In genomic region chr20:7866279-7866678, GRCh38 we compare ENCODE assay signal across 16 cellular contexts.
"Had no signal": no experiment of that assay in that cellular context is flagged by ENCODE, and none has a peak within 500 bp of the region (broad histone marks: within the 10 kb centered on the region; RNA-seq: fewer than 3 reads in every experiment).

No MANE protein-coding gene starts in this region.

- DNase-seq: activated CD4-positive, alpha-beta memory T cell treated with anti-CD3 and anti-CD28 coated beads for 36 hours; activated CD4-positive, CD25-positive, alpha-beta regulatory T cell treated with anti-CD3 and anti-CD28 coated beads, Interleukin-2, amount 50 U/mL, for 72 hours; activated gamma-delta T cell; activated naive CD8-positive, alpha-beta T cell treated with anti-CD3 and anti-CD28 coated beads, Interleukin-2, amount 10 ng/mL, durations not matched to agents 7 days and 5 days; activated T-cell treated with anti-CD3 and anti-CD28 coated beads, Interleukin-2, amount 50 U/mL, for 4 hours; aorta; cortex of kidney; glutamatergic neuron; immature natural killer cell; mammary epithelial cell; ovary; small intestine; SW 1271 had no signal

- H3K4me3 ChIP-seq: ovary, tibial nerve had no signal

- ATAC-seq: activated T-cell treated with anti-CD3 and anti-CD28 coated beads, Interleukin-2, amount 50 U/mL, for 4 hours; natural killer cell treated with Interleukin-12 subunit alpha and Interleukin-12 subunit beta and Interleukin-15 and Interleukin-18, amount 100 ng/mL, for 72 hours had no signal

- H3K27me3 Mint-ChIP-seq: activated CD4-positive, alpha-beta memory T cell treated with anti-CD3 and anti-CD28 coated beads for 36 hours; activated naive CD8-positive, alpha-beta T cell treated with anti-CD3 and anti-CD28 coated beads, Interleukin-2, amount 10 ng/mL, durations not matched to agents 7 days and 5 days had no signal

- H3K27me3 ChIP-seq: ovary, tibial nerve had no signal

- H3K9me3 Mint-ChIP-seq: activated CD4-positive, alpha-beta memory T cell treated with anti-CD3 and anti-CD28 coated beads for 36 hours; activated naive CD8-positive, alpha-beta T cell treated with anti-CD3 and anti-CD28 coated beads, Interleukin-2, amount 10 ng/mL, durations not matched to agents 7 days and 5 days; activated T-cell treated with anti-CD3 and anti-CD28 coated beads, Interleukin-2, amount 50 U/mL, for 4 hours; immature natural killer cell; natural killer cell treated with Interleukin-12 subunit alpha and Interleukin-12 subunit beta and Interleukin-15 and Interleukin-18, amount 100 ng/mL, for 72 hours; T-helper 2 cell treated with Interferon-gamma antibody and Interleukin-4, amounts not matched to agents 5 μg/mL and 100 μg/mL, for 36 hours had no signal

- H3K9me3 ChIP-seq: ovary, tibial nerve had no signal

- H3K27ac Mint-ChIP-seq: activated CD4-positive, alpha-beta memory T cell treated with anti-CD3 and anti-CD28 coated beads for 36 hours; activated naive CD8-positive, alpha-beta T cell treated with anti-CD3 and anti-CD28 coated beads, Interleukin-2, amount 10 ng/mL, durations not matched to agents 7 days and 5 days; immature natural killer cell; natural killer cell treated with Interleukin-12 subunit alpha and Interleukin-12 subunit beta and Interleukin-15 and Interleukin-18, amount 100 ng/mL, for 72 hours; T-helper 2 cell treated with Interferon-gamma antibody and Interleukin-4, amounts not matched to agents 5 μg/mL and 100 μg/mL, for 36 hours had no signal

- H3K36me3 Mint-ChIP-seq: activated CD4-positive, alpha-beta memory T cell treated with anti-CD3 and anti-CD28 coated beads for 36 hours; activated naive CD8-positive, alpha-beta T cell treated with anti-CD3 and anti-CD28 coated beads, Interleukin-2, amount 10 ng/mL, durations not matched to agents 7 days and 5 days; immature natural killer cell; natural killer cell treated with Interleukin-12 subunit alpha and Interleukin-12 subunit beta and Interleukin-15 and Interleukin-18, amount 100 ng/mL, for 72 hours had no signal

- H3K27ac ChIP-seq: ovary, tibial nerve had no signal

- H3K4me1 Mint-ChIP-seq: activated naive CD8-positive, alpha-beta T cell treated with anti-CD3 and anti-CD28 coated beads, Interleukin-2, amount 10 ng/mL, durations not matched to agents 7 days and 5 days; immature natural killer cell had no signal

- H3K4me3 Mint-ChIP-seq: activated CD4-positive, alpha-beta memory T cell treated with anti-CD3 and anti-CD28 coated beads for 36 hours; activated naive CD8-positive, alpha-beta T cell treated with anti-CD3 and anti-CD28 coated beads, Interleukin-2, amount 10 ng/mL, durations not matched to agents 7 days and 5 days; activated T-cell treated with anti-CD3 and anti-CD28 coated beads, Interleukin-2, amount 50 U/mL, for 4 hours; immature natural killer cell; natural killer cell treated with Interleukin-12 subunit alpha and Interleukin-12 subunit beta and Interleukin-15 and Interleukin-18, amount 100 ng/mL, for 72 hours; T-helper 2 cell treated with Interferon-gamma antibody and Interleukin-4, amounts not matched to agents 5 μg/mL and 100 μg/mL, for 36 hours had no signal
